In genomic region chr10:84477370-84477769, GRCh38 we compare ENCODE assay signal across 32 cellular contexts.
"Had no signal": no experiment of that assay in that cellular context is flagged by ENCODE, and none has a peak within 500 bp of the region (broad histone marks: within the 10 kb centered on the region; RNA-seq: fewer than 3 reads in every experiment).

No MANE protein-coding gene starts in this region.

- DNase-seq: activated CD4-positive, alpha-beta memory T cell treated with anti-CD3 and anti-CD28 coated beads, Interleukin-2, amount 10 ng/mL, durations not matched to agents 7 days and 5 days; activated CD4-positive, alpha-beta T cell treated with anti-CD3 and anti-CD28 coated beads for 1 hour; activated CD4-positive, alpha-beta T cell treated with anti-CD3 and anti-CD28 coated beads for 4 hours; activated CD4-positive, alpha-beta T cell treated with anti-CD3 and anti-CD28 coated beads, Interleukin-2, amount 10 ng/mL, durations not matched to agents 7 days and 5 days; activated CD4-positive, alpha-beta T cell treated with anti-CD3 and anti-CD28 coated beads, Interleukin-2, amount 50 U/mL, for 4 hours; activated CD8-positive, alpha-beta memory T cell treated with anti-CD3 and anti-CD28 coated beads for 24 hours; activated CD8-positive, alpha-beta memory T cell treated with anti-CD3 and anti-CD28 coated beads, Interleukin-2, amount 50 U/mL, for 4 hours; activated effector memory CD4-positive, alpha-beta T cell treated with anti-CD3 and anti-CD28 coated beads, Interleukin-2, amount 50 U/mL, for 16 hours; activated naive CD4-positive, alpha-beta T cell treated with anti-CD3 and anti-CD28 coated beads for 36 hours; activated naive CD8-positive, alpha-beta T cell treated with anti-CD3 and anti-CD28 coated beads for 36 hours; activated naive CD8-positive, alpha-beta T cell treated with anti-CD3 and anti-CD28 coated beads, Interleukin-2, amount 50 U/mL, for 24 hours; activated T-cell treated with anti-CD3 and anti-CD28 coated beads for 4 hours; activated T-cell treated with anti-CD3 and anti-CD28 coated beads, Interleukin-2, amount 50 U/mL, for 4 hours; adrenal gland; amygdala; aorta; body of pancreas; caudate nucleus; cortex of kidney; effector CD4-positive, alpha-beta T cell; effector memory CD8-positive, alpha-beta T cell; esophagus squamous epithelium; foreskin melanocyte; T-helper 1 cell; T-helper 2 cell had no signal

- H3K4me3 Mint-ChIP-seq: activated CD4-positive, alpha-beta memory T cell treated with anti-CD3 and anti-CD28 coated beads, Interleukin-2, amount 10 ng/mL, durations not matched to agents 7 days and 5 days; activated CD4-positive, alpha-beta T cell treated with anti-CD3 and anti-CD28 coated beads, Interleukin-2, amount 10 ng/mL, durations not matched to agents 7 days and 5 days; activated naive CD4-positive, alpha-beta T cell treated with anti-CD3 and anti-CD28 coated beads for 36 hours; activated naive CD4-positive, alpha-beta T cell treated with anti-CD3 and anti-CD28 coated beads, Interleukin-2, amount 50 U/mL, for 24 hours; activated naive CD8-positive, alpha-beta T cell treated with anti-CD3 and anti-CD28 coated beads for 36 hours; activated naive CD8-positive, alpha-beta T cell treated with anti-CD3 and anti-CD28 coated beads, Interleukin-2, amount 50 U/mL, for 24 hours; activated T-cell treated with anti-CD3 and anti-CD28 coated beads, Interleukin-2, amount 50 U/mL, for 4 hours; activated T-helper 1 cell treated with anti-CD3 and anti-CD28 coated beads, Interleukin-12 subunit alpha, Interleukin-12 subunit beta, Interleukin-2, Interleukin-4 antibody, amounts not matched to agents 30 ng/mL and 10 ng/mL and 1 ng/mL, durations not matched to agents 14 hours and 24 hours and 36 hours; effector memory CD8-positive, alpha-beta T cell; WTC11 had no signal

- H3K36me3 ChIP-seq: adrenal gland had no signal

- H3K36me3 Mint-ChIP-seq: WTC11 had no signal

- H3K9me3 Mint-ChIP-seq: activated CD4-positive, alpha-beta memory T cell treated with anti-CD3 and anti-CD28 coated beads, Interleukin-2, amount 10 ng/mL, durations not matched to agents 7 days and 5 days; activated CD4-positive, alpha-beta T cell treated with anti-CD3 and anti-CD28 coated beads, Interleukin-2, amount 10 ng/mL, durations not matched to agents 7 days and 5 days; activated naive CD4-positive, alpha-beta T cell treated with anti-CD3 and anti-CD28 coated beads for 36 hours; activated naive CD4-positive, alpha-beta T cell treated with anti-CD3 and anti-CD28 coated beads, Interleukin-2, amount 50 U/mL, for 24 hours; activated naive CD8-positive, alpha-beta T cell treated with anti-CD3 and anti-CD28 coated beads for 36 hours; activated naive CD8-positive, alpha-beta T cell treated with anti-CD3 and anti-CD28 coated beads, Interleukin-2, amount 50 U/mL, for 24 hours; activated T-cell treated with anti-CD3 and anti-CD28 coated beads, Interleukin-2, amount 50 U/mL, for 4 hours; activated T-helper 1 cell treated with anti-CD3 and anti-CD28 coated beads, Interleukin-12 subunit alpha, Interleukin-12 subunit beta, Interleukin-2, Interleukin-4 antibody, amounts not matched to agents 30 ng/mL and 10 ng/mL and 1 ng/mL, durations not matched to agents 14 hours and 24 hours and 36 hours; activated T-helper 2 cell treated with anti-CD3 and anti-CD28 coated beads, Interferon-gamma antibody, Interleukin-2, Interleukin-4, amounts not matched to agents 10 μg/mL and 5 μg/mL and 100 μg/mL, durations not matched to agents 14 hours and 24 hours and 36 hours; effector memory CD8-positive, alpha-beta T cell; WTC11 had no signal

- H3K9me3 ChIP-seq: body of pancreas, esophagus squamous epithelium, gastroesophageal sphincter had no signal

- FAIRE-seq: colon had no signal

- H3K4me3 ChIP-seq: adrenal gland, body of pancreas, esophagus squamous epithelium, gastroesophageal sphincter had no signal

- H3K27me3 Mint-ChIP-seq: activated CD4-positive, alpha-beta memory T cell treated with anti-CD3 and anti-CD28 coated beads, Interleukin-2, amount 10 ng/mL, durations not matched to agents 7 days and 5 days; activated CD4-positive, alpha-beta T cell treated with anti-CD3 and anti-CD28 coated beads, Interleukin-2, amount 10 ng/mL, durations not matched to agents 7 days and 5 days; activated naive CD4-positive, alpha-beta T cell treated with anti-CD3 and anti-CD28 coated beads, Interleukin-2, amount 50 U/mL, for 24 hours; activated naive CD8-positive, alpha-beta T cell treated with anti-CD3 and anti-CD28 coated beads for 36 hours; activated naive CD8-positive, alpha-beta T cell treated with anti-CD3 and anti-CD28 coated beads, Interleukin-2, amount 50 U/mL, for 24 hours; effector memory CD8-positive, alpha-beta T cell had no signal

- H3K4me1 ChIP-seq: body of pancreas, esophagus squamous epithelium had no signal

- H3K27me3 ChIP-seq: adrenal gland, body of pancreas, esophagus squamous epithelium, gastroesophageal sphincter had no signal

- H3K27ac Mint-ChIP-seq: activated CD4-positive, alpha-beta memory T cell treated with anti-CD3 and anti-CD28 coated beads, Interleukin-2, amount 10 ng/mL, durations not matched to agents 7 days and 5 days; activated CD4-positive, alpha-beta T cell treated with anti-CD3 and anti-CD28 coated beads, Interleukin-2, amount 10 ng/mL, durations not matched to agents 7 days and 5 days; activated naive CD4-positive, alpha-beta T cell treated with anti-CD3 and anti-CD28 coated beads for 36 hours; activated naive CD4-positive, alpha-beta T cell treated with anti-CD3 and anti-CD28 coated beads, Interleukin-2, amount 50 U/mL, for 24 hours; activated naive CD8-positive, alpha-beta T cell treated with anti-CD3 and anti-CD28 coated beads for 36 hours; activated naive CD8-positive, alpha-beta T cell treated with anti-CD3 and anti-CD28 coated beads, Interleukin-2, amount 50 U/mL, for 24 hours; activated T-helper 1 cell treated with anti-CD3 and anti-CD28 coated beads, Interleukin-12 subunit alpha, Interleukin-12 subunit beta, Interleukin-2, Interleukin-4 antibody, amounts not matched to agents 30 ng/mL and 10 ng/mL and 1 ng/mL, durations not matched to agents 14 hours and 24 hours and 36 hours; activated T-helper 2 cell treated with anti-CD3 and anti-CD28 coated beads, Interferon-gamma antibody, Interleukin-2, Interleukin-4, amounts not matched to agents 10 μg/mL and 5 μg/mL and 100 μg/mL, durations not matched to agents 14 hours and 24 hours and 36 hours; WTC11 had no signal

- ATAC-seq: activated naive CD8-positive, alpha-beta T cell treated with anti-CD3 and anti-CD28 coated beads, Interleukin-2, amount 50 U/mL, for 24 hours; activated T-cell treated with anti-CD3 and anti-CD28 coated beads, Interleukin-2, amount 50 U/mL, for 4 hours; body of pancreas; effector memory CD8-positive, alpha-beta T cell; gastroesophageal sphincter; WTC11 had no signal

- H3K4me1 Mint-ChIP-seq: activated naive CD8-positive, alpha-beta T cell treated with anti-CD3 and anti-CD28 coated beads, Interleukin-2, amount 50 U/mL, for 24 hours; WTC11 had no signal

- H3K27ac ChIP-seq: adrenal gland, body of pancreas, esophagus squamous epithelium, gastroesophageal sphincter, VCaP had no signal
